In the genomic region with DNA sequence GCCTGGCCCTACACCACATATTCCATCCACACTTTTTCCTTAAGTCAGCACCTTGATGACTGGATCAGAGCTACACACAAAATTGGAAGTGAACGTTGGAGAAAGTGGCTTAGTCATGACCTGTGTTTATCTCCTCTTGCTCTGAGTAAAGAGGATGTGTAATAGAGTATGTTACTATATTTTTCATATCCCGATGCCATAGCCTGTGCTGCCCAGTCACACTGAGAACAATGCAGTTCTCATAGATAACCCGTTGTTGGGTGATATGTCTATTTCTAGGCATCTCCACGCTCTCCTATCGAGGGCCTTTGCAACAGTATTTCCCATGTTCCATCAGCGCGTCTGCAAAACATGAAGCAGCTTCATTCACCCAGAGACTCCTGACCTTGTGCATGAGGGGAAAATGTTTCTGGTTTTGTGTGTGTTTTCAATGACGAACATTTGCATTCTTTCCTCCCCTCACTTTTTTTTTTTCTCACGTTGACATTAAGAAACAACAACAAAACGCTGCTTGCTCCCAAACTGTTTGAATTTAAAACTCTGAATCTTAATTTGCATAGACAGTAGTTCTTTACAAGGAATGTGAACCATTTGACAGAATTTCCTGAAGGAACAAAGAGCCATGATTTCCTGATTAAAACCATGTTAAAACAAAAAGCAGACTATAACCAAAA, we compare ENCODE assay signal across 9 cellular contexts. TPM values are rescaled to one million over a fixed set of nuclear protein-coding genes. Genes with fewer than 3 reads are reported as not detected.
DNase-seq lines count a peak whose midpoint lies in the region; ATAC-seq and TF ChIP-seq lines count a peak whose summit lies in the region.
"Had no signal": no experiment of that assay in that cellular context is flagged by ENCODE, and none has a peak within 500 bp of the region (broad histone marks: within the 10 kb centered on the region; RNA-seq: fewer than 3 reads in every experiment).

No MANE protein-coding gene starts in this region.

- H3K36me3 ChIP-seq in ACC112 (ENCODE audit: insufficient read depth, low read length) (no peaks in the 10 kb centered on the region), mammary epithelial cell (ENCODE audit: insufficient read depth, low read length) (no peaks in the 10 kb centered on the region)

- H3K4me1 ChIP-seq in ACC112 (ENCODE audit: control insufficient read depth, insufficient read depth, low read length, unreplicated experiment) (peaks cover 76% of the 10 kb centered on the region), mammary epithelial cell (ENCODE audit: insufficient read depth, low read length) (peaks cover 15% of the 10 kb centered on the region)

- in situ Hi-C loops in mammary epithelial cell (cut with MboI; ENCODE audit: low sequenced_read_pairs in 2 of 2) = no loop called here

- 86% methylated on average over 10 of the region's 10 CpGs for WGBS in mammary epithelial cell (ENCODE audit: low coverage, missing lambda C conversion rate)

- H3K4me3 ChIP-seq in ACC112 (ENCODE audit: low read depth, low read length) = peak overlapping the region; percentile 2; the same call in 1 of the 2 replicates
- H3K4me3 ChIP-seq in mammary epithelial cell (replicated peaks in 1 of 3; ENCODE audit: insufficient read depth in 1 of 3, low read depth in 2 of 3, low read length in 3 of 3) = no peak overlapping the region

- ATAC-seq in HG03442 (IDR thresholded peaks at IDR 0.05; ENCODE audit: unreplicated experiment) (peak; percentile 58), GM21529 (IDR thresholded peaks at IDR 0.05; ENCODE audit: unreplicated experiment) (no peak), GM18498 (IDR thresholded peaks at IDR 0.05; ENCODE audit: unreplicated experiment) (no peak)

- CTCF ChIA-PET in mammary epithelial cell (lab: Charles Lee; ENCODE audit: low non-redundant PET) = interaction anchor here (0.6 kb wide), 1 partner anchor 44 kb away, joined by 3 read pairs; no protein-coding TSS in a partner anchor

- DNase-seq in mammary epithelial cell (peak; percentile 71), lung microvascular endothelial cell (ENCODE audit: low read depth in 2 of 2) (peak; percentile 73 to 90), inferior parietal cortex (ENCODE audit: extremely low spot score) (no peak)
- no peak for DNase-seq in activated CD8-positive, alpha-beta memory T cell treated with anti-CD3 and anti-CD28 coated beads, Interleukin-2, amount 50 U/mL, for 48 hours
- DNase-seq: left cardiac atrium had no signal

- dilution Hi-C loops in mammary epithelial cell (cut with HindIII; ENCODE audit: low sequenced_read_pairs) = no loop called here

- H3K27ac ChIP-seq in ACC112 (ENCODE audit: low read depth, low read length) (peak overlapping the region; percentile 89), mammary epithelial cell (ENCODE audit: insufficient read depth, low read depth, low read length) (no peak overlapping the region)

- no peak overlapping the region for H3K9ac ChIP-seq in mammary epithelial cell (ENCODE audit: insufficient read depth, low read length)

- H3K4me2 ChIP-seq in mammary epithelial cell (ENCODE audit: insufficient read depth, low read depth, low read length) = no peak overlapping the region

- no peaks in the 10 kb centered on the region for H3K9me3 ChIP-seq in mammary epithelial cell (replicated peaks; ENCODE audit: insufficient read depth, low read length)

- H3K27me3 ChIP-seq in ACC112 (ENCODE audit: insufficient read depth, low read length) (no peaks in the 10 kb centered on the region), mammary epithelial cell (ENCODE audit: insufficient read depth, low read length) (no peaks in the 10 kb centered on the region)

- peaks cover 14% of the 10 kb centered on the region for H3K79me2 ChIP-seq in ACC112 (ENCODE audit: control insufficient read depth, insufficient read depth, low read length, unreplicated experiment)
- H3K79me2 ChIP-seq in mammary epithelial cell (ENCODE audit: insufficient read depth, low read length) = no peaks in the 10 kb centered on the region

- no TSS peak for BruUV-seq in mammary epithelial cell (replicated peaks; lab: Mats Ljungman, UMichigan)

- intact Hi-C loops in mammary epithelial cell (cut with micrococcal nuclease) = no loop called here

- no peaks in the 10 kb centered on the region for H4K20me1 ChIP-seq in mammary epithelial cell (ENCODE audit: insufficient read depth, low read length)

- TF ChIP-seq CTCF in mammary epithelial cell (conservative IDR thresholded peaks at IDR 0.05 in 1 of 2, IDR thresholded peaks at IDR 0.05 in 1 of 2; ENCODE audit: extremely low read depth in 1 of 2, insufficient read depth in 1 of 2, low read depth in 1 of 2, low read length in 2 of 2) = no peak

- no peak overlapping the region for H2AFZ ChIP-seq in ACC112 (ENCODE audit: low read length, unreplicated experiment)
- no peak overlapping the region for H2AFZ ChIP-seq in mammary epithelial cell (ENCODE audit: low read depth, low read length)

RNA-seq across cellular contexts. Expression of a gene that starts 43.4 kb away (rescaled TPM):
- total RNA-seq in mammary epithelial cell (1 to 10 TPM; 1.2 to 6.9 TPM), lung microvascular endothelial cell (27.2 and 33.7 TPM in 2 replicates)
- 4.0 TPM for polyA plus RNA-seq in mammary epithelial cell
- 2.5 TPM for polyA minus RNA-seq in mammary epithelial cell

Comparison
In these comparisons a context has a peak if more than half of its experiments do, and no peak if none do; other contexts are left out.
1. DNase-seq: peak in mammary epithelial cell (single experiment) and lung microvascular endothelial cell (2 of 2); none in inferior parietal cortex (single experiment) and activated CD8-positive, alpha-beta memory T cell treated with anti-CD3 and anti-CD28 coated beads, Interleukin-2, amount 50 U/mL, for 48 hours (single experiment).